Comparison of ENCODE assay signal across 21 cellular contexts in the genomic region with DNA sequence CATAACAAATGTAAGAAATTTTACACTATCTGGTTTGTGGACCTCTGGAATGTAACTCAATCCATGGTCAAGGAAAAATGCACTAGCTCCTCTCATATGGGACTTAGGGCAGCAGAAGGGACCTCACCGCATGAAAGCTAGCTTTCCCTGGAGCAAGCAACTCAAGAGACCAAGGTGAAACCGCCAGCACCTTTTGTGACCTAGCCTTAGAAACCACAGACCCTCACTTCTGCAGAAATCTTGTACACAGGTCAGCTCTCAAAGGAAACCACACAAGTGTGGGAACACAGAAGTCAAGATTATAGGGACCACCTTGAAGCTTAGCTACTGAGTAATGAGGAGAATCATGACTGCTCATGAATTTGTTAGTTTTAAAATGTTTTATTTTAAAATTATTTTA.
A peak's percentile ranks its signal among the peaks of the same experiment; 100 is the strongest.
DNase-seq lines count a peak whose midpoint lies in the region; ATAC-seq, FAIRE-seq and TF ChIP-seq lines count a peak whose summit lies in the region.
"Had no signal": no experiment of that assay in that cellular context is flagged by ENCODE, and none has a peak within 500 bp of the region (broad histone marks: within the 10 kb centered on the region; RNA-seq: fewer than 3 reads in every experiment).

No MANE protein-coding gene starts in this region.

- H3K4me1 ChIP-seq in heart left ventricle = no peaks in the 10 kb centered on the region
- H3K4me1 ChIP-seq: Caco-2, SJSA1 had no signal

- H3K9me3 Mint-ChIP-seq in WTC11 = peaks cover 15% of the 10 kb centered on the region
- peaks cover 14% of the 10 kb centered on the region for H3K9me3 Mint-ChIP-seq in MCF 10A (ENCODE audit: unreplicated experiment)

- DNase-seq in WTC11 (ENCODE audit: low spot score) (no peak), RCC 7860 (ENCODE audit: low spot score) (no peak), NOMO-1 treated with DMSO at 0.1 percent for 48 hours (lab: John Stamatoyannopoulos, UW; ENCODE audit: unreplicated experiment) (no peak), MCF 10A (ENCODE audit: unreplicated experiment) (no peak), heart left ventricle (no peak)
- DNase-seq: C1 segment of cervical spinal cord; Caco-2; CD4-positive, alpha-beta memory T cell; IMR-90; KG1; NCI-H1048; NCI-H1417; NCI-H1694; NCI-H2029 treated with DMSO at 0.1 percent for 48 hours; NCI-H2227 treated with DMSO at 0.1 percent for 48 hours; PC-3; Right ventricle myocardium superior; T-helper 2 cell had no signal

- no peaks in the 10 kb centered on the region for H3K36me3 ChIP-seq in heart left ventricle
- H3K36me3 ChIP-seq: SJSA1 had no signal

- ATAC-seq in GM18867 (IDR thresholded peaks at IDR 0.05; ENCODE audit: unreplicated experiment) (peak; percentile 67), HG02885 (IDR thresholded peaks at IDR 0.05; ENCODE audit: poor library complexity, unreplicated experiment) (peak; percentile 44), WTC11 (peak; percentile 57), heart left ventricle (no peak)
- ATAC-seq: PC-3 had no signal

- H3K4me3 ChIP-seq in heart left ventricle = no peak overlapping the region
- H3K4me3 ChIP-seq: SJSA1 had no signal

- H3K27me3 Mint-ChIP-seq in WTC11 (ENCODE audit: low read depth) = peaks cover 44% of the 10 kb centered on the region
- H3K27me3 Mint-ChIP-seq in MCF 10A (ENCODE audit: insufficient read depth, unreplicated experiment) = peaks cover 86% of the 10 kb centered on the region
- H3K27me3 Mint-ChIP-seq: CD4-positive, alpha-beta memory T cell had no signal

- H3K4me3 Mint-ChIP-seq in WTC11 (no peak overlapping the region), MCF 10A (ENCODE audit: unreplicated experiment) (no peak overlapping the region)
- H3K4me3 Mint-ChIP-seq: CD4-positive, alpha-beta memory T cell had no signal

- 13 to 26% (median 21%) methylated on average over 2 of the region's 2 CpGs for whole genome bisulfite sequencing in heart left ventricle, 4 donors

- H3K27ac ChIP-seq in heart left ventricle = no peak overlapping the region
- H3K27ac ChIP-seq: SJSA1 had no signal

- peaks cover 0 to 13% (median 4%) of the 10 kb centered on the region in 12 donors for H3K9me3 ChIP-seq in heart left ventricle
- H3K9me3 ChIP-seq: Caco-2, SJSA1 had no signal

- 0 out of 2 replicates have a peak overlapping the region, but pooled peaks have one; percentile 26 for H3K27ac Mint-ChIP-seq in WTC11
- H3K27ac Mint-ChIP-seq in MCF 10A (ENCODE audit: low read depth, unreplicated experiment) = no peak overlapping the region
- H3K27ac Mint-ChIP-seq: CD4-positive, alpha-beta memory T cell had no signal

- POLR2A ChIA-PET in WTC11 (lab: Charles Lee) = no interaction called here
- POLR2A ChIA-PET in MCF 10A (lab: Yijun Ruan, JAX) = no interaction called here

- intact Hi-C loops in MCF 10A (cut with micrococcal nuclease) (no loop called here), heart left ventricle (cut with DNase I) (no loop called here)

- H3K36me3 Mint-ChIP-seq in WTC11 = peaks cover 7% of the 10 kb centered on the region; the same call in 1 of the 2 replicates
- no peaks in the 10 kb centered on the region for H3K36me3 Mint-ChIP-seq in MCF 10A (ENCODE audit: insufficient read depth, unreplicated experiment)
- H3K36me3 Mint-ChIP-seq: CD4-positive, alpha-beta memory T cell had no signal

- H3K27me3 ChIP-seq in heart left ventricle = no peaks in the 10 kb centered on the region
- H3K27me3 ChIP-seq: SJSA1 had no signal

- CTCF ChIA-PET in WTC11 (lab: Charles Lee) = no interaction called here
- CTCF ChIA-PET in MCF 10A (lab: Yijun Ruan, JAX) = interaction anchor here (0.6 kb wide), 1 partner anchor 796 kb away, joined by 4 read pairs; no protein-coding TSS in a partner anchor

- no peak for TF ChIP-seq CTCF in WTC11 (IDR thresholded peaks at IDR 0.05)
- no peak for TF ChIP-seq CTCF in MCF 10A (IDR thresholded peaks at IDR 0.05; ENCODE audit: unreplicated experiment)
- TF ChIP-seq CTCF in heart left ventricle (IDR thresholded peaks at IDR 0.05) = no peak

- BruUV-seq in MCF 10A (replicated peaks; lab: Mats Ljungman, UMichigan) = no TSS peak

- H3K4me1 Mint-ChIP-seq in WTC11 (peaks cover 60% of the 10 kb centered on the region), MCF 10A (ENCODE audit: insufficient read depth, unreplicated experiment) (peaks cover 5% of the 10 kb centered on the region)
- H3K4me1 Mint-ChIP-seq: CD4-positive, alpha-beta memory T cell had no signal

- TF ChIP-seq POLR2A in heart left ventricle (IDR thresholded peaks at IDR 0.05) = no peak

- FAIRE-seq in RCC 7860 (lab: Jason Lieb, UNC) = no peak

TF ChIP-seq in WTC11, 78 proteins besides CTCF, POLR2A, EP300 and RAD21 (continues in another document):
- TF ChIP-seq ETV6 (CRISPR knock-in tag; IDR thresholded peaks at IDR 0.05) (no peak), TEAD4 (CRISPR knock-in tag; IDR thresholded peaks at IDR 0.05) (no peak), ZNF232 (CRISPR knock-in tag; IDR thresholded peaks at IDR 0.05) (no peak), MXD4 (CRISPR knock-in tag; IDR thresholded peaks at IDR 0.05; ENCODE audit: borderline replicate concordance) (no peak), ATF3 (CRISPR knock-in tag; conservative IDR thresholded peaks at IDR 0.05) (no peak), USF1 (CRISPR knock-in tag; IDR thresholded peaks at IDR 0.05) (no peak), AFF4 (CRISPR knock-in tag; IDR thresholded peaks at IDR 0.05; ENCODE audit: borderline replicate concordance) (no peak), TEAD1 (CRISPR knock-in tag; IDR thresholded peaks at IDR 0.05) (no peak), USF2 (CRISPR knock-in tag; IDR thresholded peaks at IDR 0.05) (no peak)
- TF ChIP-seq, protein P1, sequence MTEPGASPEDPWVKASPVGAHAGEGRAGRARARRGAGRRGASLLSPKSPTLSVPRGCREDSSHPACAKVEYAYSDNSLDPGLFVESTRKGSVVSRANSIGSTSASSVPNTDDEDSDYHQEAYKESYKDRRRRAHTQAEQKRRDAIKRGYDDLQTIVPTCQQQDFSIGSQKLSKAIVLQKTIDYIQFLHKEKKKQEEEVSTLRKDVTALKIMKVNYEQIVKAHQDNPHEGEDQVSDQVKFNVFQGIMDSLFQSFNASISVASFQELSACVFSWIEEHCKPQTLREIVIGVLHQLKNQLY (CRISPR knock-in tag; IDR thresholded peaks at IDR 0.05) = no peak
- TF ChIP-seq, protein P2, sequence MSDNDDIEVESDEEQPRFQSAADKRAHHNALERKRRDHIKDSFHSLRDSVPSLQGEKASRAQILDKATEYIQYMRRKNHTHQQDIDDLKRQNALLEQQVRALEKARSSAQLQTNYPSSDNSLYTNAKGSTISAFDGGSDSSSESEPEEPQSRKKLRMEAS (CRISPR knock-in tag; IDR thresholded peaks at IDR 0.05) = no peak
- TF ChIP-seq, protein P3, sequence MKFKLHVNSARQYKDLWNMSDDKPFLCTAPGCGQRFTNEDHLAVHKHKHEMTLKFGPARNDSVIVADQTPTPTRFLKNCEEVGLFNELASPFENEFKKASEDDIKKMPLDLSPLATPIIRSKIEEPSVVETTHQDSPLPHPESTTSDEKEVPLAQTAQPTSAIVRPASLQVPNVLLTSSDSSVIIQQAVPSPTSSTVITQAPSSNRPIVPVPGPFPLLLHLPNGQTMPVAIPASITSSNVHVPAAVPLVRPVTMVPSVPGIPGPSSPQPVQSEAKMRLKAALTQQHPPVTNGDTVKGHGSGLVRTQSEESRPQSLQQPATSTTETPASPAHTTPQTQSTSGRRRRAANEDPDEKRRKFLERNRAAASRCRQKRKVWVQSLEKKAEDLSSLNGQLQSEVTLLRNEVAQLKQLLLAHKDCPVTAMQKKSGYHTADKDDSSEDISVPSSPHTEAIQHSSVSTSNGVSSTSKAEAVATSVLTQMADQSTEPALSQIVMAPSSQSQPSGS (CRISPR knock-in tag; IDR thresholded peaks at IDR 0.05; ENCODE audit: borderline replicate concordance, low read depth) = no peak

Comparison
In these comparisons a context has a peak if more than half of its experiments do, and no peak if none do; other contexts are left out.
1. ATAC-seq: peak in GM18867 (single experiment), HG02885 (single experiment) and WTC11 (single experiment); none in heart left ventricle (0 of 4).